ENCODE assay signal across 11 cellular contexts in genomic region chr12:2287151-2287550, GRCh38.
DNase-seq lines count a peak whose midpoint lies in the region; ATAC-seq and TF ChIP-seq lines count a peak whose summit lies in the region.
"Had no signal": no experiment of that assay in that cellular context is flagged by ENCODE, and none has a peak within 500 bp of the region (broad histone marks: within the 10 kb centered on the region; RNA-seq: fewer than 3 reads in every experiment).

No MANE protein-coding gene starts in this region.

- TF ChIP-seq EP300 in gastroesophageal sphincter (IDR thresholded peaks at IDR 0.05) (no peak), transverse colon (IDR thresholded peaks at IDR 0.05; ENCODE audit: low read depth) (no peak)

- no peaks in the 10 kb centered on the region for H3K9me3 ChIP-seq in gastroesophageal sphincter
- no peaks in the 10 kb centered on the region for H3K9me3 ChIP-seq in transverse colon

- in situ Hi-C loops in transverse colon (cut with MboI; ENCODE audit: low pct_ligation_motif_present in 1 of 4, low pct_unique_long_range_greater_than_20kb in 1 of 4, low sequenced_read_pairs in 3 of 4) (loop anchor here in 2 of 4 donors (10.0 kb wide), 1 partner anchor 232 kb away; the partner anchor contains the start of gene CACNA1C (in 2 of the 2)), GM13977 (cut with MboI; ENCODE audit: low pct_unique_long_range_greater_than_20kb, low sequenced_read_pairs, unreplicated experiment) (no loop called here)

- intact Hi-C loops in transverse colon (cut with DNase I; ENCODE audit: low total_unique reads), result no loop called here

- peak overlapping the region; percentile 60 to 100 (median 82) for H3K27ac Mint-ChIP-seq in nephron
- H3K27ac Mint-ChIP-seq: activated naive CD4-positive, alpha-beta T cell treated with anti-CD3 and anti-CD28 coated beads for 36 hours had no signal

- peaks cover 10% of the 10 kb centered on the region for H3K27me3 Mint-ChIP-seq in nephron (ENCODE audit: low read depth)

- H3K27ac ChIP-seq in VCaP (peak overlapping the region; percentile 81), gastroesophageal sphincter (peak overlapping the region in 3 of 4 donors; percentile 79 to 82 (median 82)), transverse colon (peak overlapping the region; percentile 70 to 84 (median 74))
- H3K27ac ChIP-seq: C4-2B, WERI-Rb-1 had no signal

- H3K4me1 ChIP-seq in gastroesophageal sphincter (peaks cover 10 to 99% (median 41%) of the 10 kb centered on the region in 3 donors), transverse colon (peaks cover 20 to 57% (median 27%) of the 10 kb centered on the region in 4 donors)

- H3K4me3 ChIP-seq in gastroesophageal sphincter (no peak overlapping the region), transverse colon (no peak overlapping the region)

- TF ChIP-seq CTCF in VCaP (conservative IDR thresholded peaks at IDR 0.05) (no peak), gastroesophageal sphincter (IDR thresholded peaks at IDR 0.05) (no peak), nephron (IDR thresholded peaks at IDR 0.05; ENCODE audit: unreplicated experiment in 3 of 3) (no peak), transverse colon (IDR thresholded peaks at IDR 0.05) (no peak), GM13977 (IDR thresholded peaks at IDR 0.05; ENCODE audit: extremely low read depth, insufficient read depth, missing control alignments) (no peak)

- H3K4me3 Mint-ChIP-seq in nephron, result no peak overlapping the region
- H3K4me3 Mint-ChIP-seq: activated naive CD4-positive, alpha-beta T cell treated with anti-CD3 and anti-CD28 coated beads for 36 hours had no signal

- peak; percentile 27 for ATAC-seq in gastroesophageal sphincter
- no peak for ATAC-seq in HG03432 (IDR thresholded peaks at IDR 0.05; ENCODE audit: unreplicated experiment)

- H3K4me1 Mint-ChIP-seq in nephron, result peaks cover 69% of the 10 kb centered on the region

- DNase-seq in transverse colon, result no peak
- DNase-seq in NCI-H2107 treated with DMSO at 0.1 percent for 48 hours (lab: John Stamatoyannopoulos, UW; ENCODE audit: unreplicated experiment), result no peak
- DNase-seq in GM13977 (ENCODE audit: low spot score), result no peak
- DNase-seq in SW480 (ENCODE audit: low spot score), result no peak
- DNase-seq: activated naive CD4-positive, alpha-beta T cell treated with anti-CD3 and anti-CD28 coated beads for 36 hours; WERI-Rb-1 had no signal

- no peaks in the 10 kb centered on the region for H3K27me3 ChIP-seq in gastroesophageal sphincter
- no peaks in the 10 kb centered on the region for H3K27me3 ChIP-seq in transverse colon

- TF ChIP-seq POLR2A in gastroesophageal sphincter (IDR thresholded peaks at IDR 0.05), result no peak
- no peak for TF ChIP-seq POLR2A in transverse colon (IDR thresholded peaks at IDR 0.05)

- H3K36me3 ChIP-seq in gastroesophageal sphincter, result no peaks in the 10 kb centered on the region
- no peaks in the 10 kb centered on the region for H3K36me3 ChIP-seq in transverse colon
- H3K36me3 ChIP-seq: WERI-Rb-1 had no signal

- H3K36me3 Mint-ChIP-seq in nephron (ENCODE audit: low read depth), result no peaks in the 10 kb centered on the region

- H3K9me3 Mint-ChIP-seq in nephron, result peaks cover 4% of the 10 kb centered on the region
- H3K9me3 Mint-ChIP-seq: activated naive CD4-positive, alpha-beta T cell treated with anti-CD3 and anti-CD28 coated beads for 36 hours had no signal

- 55 to 73% methylated on average over 4 to 10 of the region's 12 CpGs for WGBS in gastroesophageal sphincter (ENCODE audit: low coverage in 1 of 2), 2 donors
- WGBS in transverse colon (ENCODE audit: low coverage in 1 of 2), 2 donors, result 71 to 83% methylated on average over 5 to 12 of the region's 12 CpGs
